ENCODE assay signal across 15 cellular contexts in the genomic region with DNA sequence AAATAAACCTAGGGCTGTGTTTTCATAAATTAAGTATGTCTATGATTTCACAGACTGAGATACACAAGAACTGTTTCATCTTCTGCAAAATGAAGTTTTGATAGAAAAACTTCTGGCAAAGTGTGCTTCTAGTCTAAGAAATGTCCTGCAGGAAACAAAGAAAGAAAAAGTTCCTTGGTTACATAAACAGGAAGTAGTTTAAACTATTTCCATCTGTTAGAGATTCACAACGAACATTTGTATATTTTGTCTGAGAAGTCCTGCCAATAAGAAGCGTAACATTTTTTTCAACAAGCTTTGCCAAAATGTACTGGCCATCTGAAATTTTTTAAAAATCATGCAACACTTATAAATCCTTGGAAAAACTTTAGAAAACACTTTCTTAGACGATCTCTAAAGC.
DNase-seq lines count a peak whose midpoint lies in the region; ATAC-seq and TF ChIP-seq lines count a peak whose summit lies in the region.
"Had no signal": no experiment of that assay in that cellular context is flagged by ENCODE, and none has a peak within 500 bp of the region (broad histone marks: within the 10 kb centered on the region; RNA-seq: fewer than 3 reads in every experiment).

No MANE protein-coding gene starts in this region.

- H3K9me3 Mint-ChIP-seq in mesothelial cell of epicardium, result peaks cover 7% of the 10 kb centered on the region

- ATAC-seq in HG02678 (IDR thresholded peaks at IDR 0.05; ENCODE audit: unreplicated experiment), result no peak

- H3K36me3 ChIP-seq in brain microvascular endothelial cell (replicated peaks), result no peaks in the 10 kb centered on the region

- H3K4me3 Mint-ChIP-seq in mesothelial cell of epicardium, result no peak overlapping the region

- H3K4me1 Mint-ChIP-seq in mesothelial cell of epicardium, result peaks cover 15% of the 10 kb centered on the region

- H3K4me3 ChIP-seq in AG09309 (ENCODE audit: control insufficient read depth, low read depth, low read length), result no peak overlapping the region
- no peak overlapping the region for H3K4me3 ChIP-seq in brain microvascular endothelial cell (ENCODE audit: low read depth, low read length)

- H3K36me3 Mint-ChIP-seq in mesothelial cell of epicardium, result no peaks in the 10 kb centered on the region

- no peak for TF ChIP-seq CTCF in AG09309 (IDR thresholded peaks at IDR 0.05; ENCODE audit: control insufficient read depth, insufficient read depth, low read depth, low read length, missing control alignments)
- TF ChIP-seq CTCF in brain microvascular endothelial cell (IDR thresholded peaks at IDR 0.05; ENCODE audit: low read depth, low read length, missing control alignments), result no peak
- no peak for TF ChIP-seq CTCF in mesothelial cell of epicardium (IDR thresholded peaks at IDR 0.05; ENCODE audit: unreplicated experiment)

- no peaks in the 10 kb centered on the region for H3K27me3 ChIP-seq in brain microvascular endothelial cell (replicated peaks)

- peak overlapping the region; percentile 43 for H3K27ac ChIP-seq in brain microvascular endothelial cell
- H3K27ac ChIP-seq: C4-2B had no signal

- peak overlapping the region; percentile 88 for H3K27ac Mint-ChIP-seq in mesothelial cell of epicardium

- DNase-seq in AG09309 (ENCODE audit: low read depth) (peak; percentile 5), KBM-7 (peak; percentile 18), brain microvascular endothelial cell (no peak), mesothelial cell of epicardium (ENCODE audit: low spot score in 2 of 2, unreplicated experiment in 2 of 2) (no peak), DMS153 (lab: John Stamatoyannopoulos, UW) (no peak), NCI-H2171 treated with DMSO at 0.1 percent for 48 hours (lab: John Stamatoyannopoulos, UW) (no peak), NCI-H524 treated with DMSO at 0.1 percent for 48 hours (lab: John Stamatoyannopoulos, UW) (no peak)
- DNase-seq: activated CD4-positive, alpha-beta T cell treated with anti-CD3 and anti-CD28 coated beads, Interleukin-2, amount 50 U/mL, for 48 hours; activated gamma-delta T cell; NCI-H2107; retina; stimulated activated naive CD4-positive, alpha-beta T cell treated with Interleukin-2 at 50 U/mL for 16 hours; T-helper 2 cell had no signal

- in situ Hi-C loops in KBM-7 (cut with MboI; ENCODE audit: low pct_unique_long_range_greater_than_20kb, low sequenced_read_pairs), result no loop called here
- in situ Hi-C loops in brain microvascular endothelial cell (cut with HindIII; ENCODE audit: low pct_ligation_motif_present, low sequenced_read_pairs), result no loop called here

- no peaks in the 10 kb centered on the region for H3K27me3 Mint-ChIP-seq in mesothelial cell of epicardium (ENCODE audit: low read depth)

Comparison
In these comparisons a context has a peak if more than half of its experiments do, and no peak if none do; other contexts are left out.
1. DNase-seq: peak in AG09309 (single experiment) and KBM-7 (single experiment); none in brain microvascular endothelial cell (single experiment), mesothelial cell of epicardium (0 of 2), DMS153 (single experiment), NCI-H2171 treated with DMSO at 0.1 percent for 48 hours (single experiment) and NCI-H524 treated with DMSO at 0.1 percent for 48 hours (single experiment).